In the genomic region with DNA sequence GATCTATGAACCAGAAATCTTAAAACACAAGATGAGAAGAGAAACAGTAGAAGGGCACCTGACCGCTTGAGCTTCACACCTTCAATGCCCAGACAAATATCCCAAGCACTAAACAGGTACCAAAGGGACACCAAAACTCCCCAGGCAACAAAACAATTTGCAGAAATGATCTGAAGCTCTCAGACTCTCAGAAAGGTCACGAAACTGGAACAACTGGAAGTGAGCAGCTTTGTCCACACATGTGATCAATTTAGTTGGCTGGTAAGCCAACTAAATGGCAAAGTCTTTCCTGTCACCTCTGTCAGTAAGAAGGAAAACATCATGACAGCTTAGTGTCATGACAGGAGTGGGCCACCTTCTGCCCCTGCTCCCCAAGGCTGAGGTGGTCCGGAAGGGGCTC, we compare ENCODE assay signal across 18 cellular contexts. TPM values are rescaled to one million over a fixed set of nuclear protein-coding genes. Genes with fewer than 3 reads are reported as not detected.
DNase-seq lines count a peak whose midpoint lies in the region; TF ChIP-seq lines count a peak whose summit lies in the region.
"Had no signal": no experiment of that assay in that cellular context is flagged by ENCODE, and none has a peak within 500 bp of the region (broad histone marks: within the 10 kb centered on the region; RNA-seq: fewer than 3 reads in every experiment).

No MANE protein-coding gene starts in this region.

- peak overlapping the region; percentile 22 for H3K27ac Mint-ChIP-seq in activated T-cell treated with anti-CD3 and anti-CD28 coated beads, Interleukin-2, amount 50 U/mL, for 24 hours
- H3K27ac Mint-ChIP-seq in IgD-negative memory B cell (peak overlapping the region in 2 of 3 donors; percentile 68 to 76), brain (peak overlapping the region in 2 of 5 experiments; percentile 42 to 63)

- no peaks in the 10 kb centered on the region for H3K27me3 ChIP-seq in smooth muscle cell (ENCODE audit: low read depth)
- H3K27me3 ChIP-seq: ovary, Peyer's patch, upper lobe of left lung had no signal

- TF ChIP-seq CTCF in brain (conservative IDR thresholded peaks at IDR 0.05) (no peak), smooth muscle cell (IDR thresholded peaks at IDR 0.05; ENCODE audit: borderline replicate concordance, insufficient read depth, poor library complexity, severe bottlenecking) (no peak)

- no peak overlapping the region for H3K4me3 ChIP-seq in smooth muscle cell
- H3K4me3 ChIP-seq: ovary, Peyer's patch, upper lobe of left lung had no signal

- H2AFZ ChIP-seq in smooth muscle cell (ENCODE audit: low read depth) = no peak overlapping the region

- H3K4me1 ChIP-seq in smooth muscle cell (ENCODE audit: low read depth) = peaks cover 7% of the 10 kb centered on the region

- H3K79me2 ChIP-seq in smooth muscle cell (ENCODE audit: low read depth) = peaks cover 89% of the 10 kb centered on the region

- H3F3A ChIP-seq in smooth muscle cell (ENCODE audit: low read depth) = peaks cover 5% of the 10 kb centered on the region

- H3K9me3 ChIP-seq in smooth muscle cell (replicated peaks; ENCODE audit: low read depth) = no peaks in the 10 kb centered on the region
- H3K9me3 ChIP-seq: ovary, Peyer's patch, upper lobe of left lung had no signal

- 89% methylated on average over 3 of the region's 3 CpGs for WGBS in smooth muscle cell (ENCODE audit: low lambda C conversion rate)

- peaks cover 68% of the 10 kb centered on the region for H3K36me3 Mint-ChIP-seq in activated T-cell treated with anti-CD3 and anti-CD28 coated beads, Interleukin-2, amount 50 U/mL, for 24 hours (ENCODE audit: low read depth)
- H3K36me3 Mint-ChIP-seq in IgD-negative memory B cell (peaks cover 3% of the 10 kb centered on the region), brain (peaks cover 6% of the 10 kb centered on the region)

- DNase-seq in activated T-cell treated with anti-CD3 and anti-CD28 coated beads, Interleukin-2, amount 50 U/mL, for 24 hours = no peak
- DNase-seq in activated T-cell treated with anti-CD3 and anti-CD28 coated beads, Interleukin-2, amount 50 U/mL, for 48 hours = no peak
- DNase-seq in smooth muscle cell (lab: John Stamatoyannopoulos, UW; ENCODE audit: unreplicated experiment) (no peak), NOMO-1 treated with DMSO at 0.1 percent for 48 hours (lab: John Stamatoyannopoulos, UW; ENCODE audit: unreplicated experiment) (no peak), islet precursor cell (no peak), mucosa of gallbladder (ENCODE audit: low spot score) (no peak)
- DNase-seq: activated CD4-positive, CD25-positive, alpha-beta regulatory T cell; activated T-cell treated with anti-CD3 and anti-CD28 coated beads, Interleukin-2, amount 50 U/mL, for 4 hours; head of caudate nucleus; kidney; NCI-H2029 treated with DMSO at 0.1 percent for 48 hours; NCI-H524 treated with DMSO at 0.1 percent for 48 hours; stimulated activated CD4-positive, alpha-beta T cell treated with anti-CD3 and anti-CD28 coated beads, Interleukin-4, amount 100 ng/mL, for 4 hours had no signal

- no peaks in the 10 kb centered on the region for H3K36me3 ChIP-seq in smooth muscle cell (ENCODE audit: low read depth)
- H3K36me3 ChIP-seq: ovary had no signal

- peaks cover 61% of the 10 kb centered on the region for H3K4me1 Mint-ChIP-seq in activated T-cell treated with anti-CD3 and anti-CD28 coated beads, Interleukin-2, amount 50 U/mL, for 24 hours (ENCODE audit: low read depth)
- H3K4me1 Mint-ChIP-seq in IgD-negative memory B cell (peaks cover 18 to 39% (median 21%) of the 10 kb centered on the region in 3 donors), brain (peaks cover 61% of the 10 kb centered on the region)

- no peak overlapping the region for H3K4me3 Mint-ChIP-seq in activated T-cell treated with anti-CD3 and anti-CD28 coated beads, Interleukin-2, amount 50 U/mL, for 24 hours
- peak overlapping the region in 2 of 4 donors; percentile 44 to 57 for H3K4me3 Mint-ChIP-seq in IgD-negative memory B cell
- peak overlapping the region; percentile 22 to 58 (median 30) for H3K4me3 Mint-ChIP-seq in brain
- H3K4me3 Mint-ChIP-seq: activated T-cell treated with anti-CD3 and anti-CD28 coated beads, Interleukin-2, amount 50 U/mL, for 4 hours had no signal

- H3K27me3 Mint-ChIP-seq in activated T-cell treated with anti-CD3 and anti-CD28 coated beads, Interleukin-2, amount 50 U/mL, for 24 hours = no peaks in the 10 kb centered on the region
- H3K27me3 Mint-ChIP-seq in IgD-negative memory B cell (no peaks in the 10 kb centered on the region), brain (peaks cover 8% of the 10 kb centered on the region)

- H4K20me1 ChIP-seq in smooth muscle cell (ENCODE audit: low read depth) = peaks cover 81% of the 10 kb centered on the region

- H3K9ac ChIP-seq in smooth muscle cell (ENCODE audit: low read depth) = no peak overlapping the region

- no peak overlapping the region for H3K4me2 ChIP-seq in smooth muscle cell

- H3K9me3 Mint-ChIP-seq in activated T-cell treated with anti-CD3 and anti-CD28 coated beads, Interleukin-2, amount 50 U/mL, for 24 hours = no peaks in the 10 kb centered on the region
- no peaks in the 10 kb centered on the region for H3K9me3 Mint-ChIP-seq in IgD-negative memory B cell
- no peaks in the 10 kb centered on the region for H3K9me3 Mint-ChIP-seq in brain
- H3K9me3 Mint-ChIP-seq: activated T-cell treated with anti-CD3 and anti-CD28 coated beads, Interleukin-2, amount 50 U/mL, for 4 hours had no signal

- peak overlapping the region; percentile 11 for H3K27ac ChIP-seq in smooth muscle cell (ENCODE audit: low read depth)
- H3K27ac ChIP-seq: ovary, Peyer's patch, upper lobe of left lung had no signal

RNA-seq across cellular contexts. Expression of gene IPPK, which starts 4.1 kb away (rescaled TPM):
- 5.2 TPM for polyA plus RNA-seq in IgD-negative memory B cell
- 6.9 TPM for polyA plus RNA-seq in brain (ENCODE audit: insufficient read depth, low read depth, low replicate concordance)
- 20.6 and 22.1 TPM in 2 replicates for total RNA-seq in smooth muscle cell
- 9.4 and 13.1 TPM in 2 replicates for polyA plus RNA-seq in smooth muscle cell
- total RNA-seq in mucosa of gallbladder = 7.3 TPM
